2 cellular contexts compared by ENCODE assay signal in the genomic region with DNA sequence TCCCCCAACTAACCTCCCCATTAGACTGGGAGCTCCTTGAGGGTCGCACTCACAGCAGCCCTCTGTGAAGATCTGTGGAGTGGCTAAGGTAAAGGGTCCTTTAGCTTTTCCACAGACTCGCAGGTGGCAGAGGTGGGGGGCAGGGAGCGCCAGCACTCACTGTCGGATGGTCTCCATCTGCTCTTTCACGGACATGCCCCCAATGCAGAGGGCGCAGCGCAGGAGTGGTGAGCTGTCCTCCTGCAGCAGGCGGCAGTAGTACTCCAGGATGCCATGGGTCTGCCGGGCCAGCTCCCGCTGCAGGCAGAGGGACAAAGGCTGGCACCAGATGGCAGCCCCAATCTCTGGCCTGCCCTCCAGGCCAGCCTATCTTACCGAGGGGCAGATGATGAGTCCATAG.
TF ChIP-seq lines count a peak whose summit lies in the region.

No MANE protein-coding gene starts in this region.

TF ChIP-seq in H1, 55 proteins besides CTCF, POLR2A, EP300 and RAD21:
- TF ChIP-seq CHD2 (IDR thresholded peaks at IDR 0.05; ENCODE audit: low read length) = no peak
- no peak for TF ChIP-seq TEAD4 (IDR thresholded peaks at IDR 0.05; ENCODE audit: low read depth, low read length)
- no peak for TF ChIP-seq FOSL1 (IDR thresholded peaks at IDR 0.05; ENCODE audit: insufficient read depth, low read depth, low read length)
- no peak for TF ChIP-seq YY1 (IDR thresholded peaks at IDR 0.05; ENCODE audit: low read depth, low read length)
- TF ChIP-seq, protein P1, sequence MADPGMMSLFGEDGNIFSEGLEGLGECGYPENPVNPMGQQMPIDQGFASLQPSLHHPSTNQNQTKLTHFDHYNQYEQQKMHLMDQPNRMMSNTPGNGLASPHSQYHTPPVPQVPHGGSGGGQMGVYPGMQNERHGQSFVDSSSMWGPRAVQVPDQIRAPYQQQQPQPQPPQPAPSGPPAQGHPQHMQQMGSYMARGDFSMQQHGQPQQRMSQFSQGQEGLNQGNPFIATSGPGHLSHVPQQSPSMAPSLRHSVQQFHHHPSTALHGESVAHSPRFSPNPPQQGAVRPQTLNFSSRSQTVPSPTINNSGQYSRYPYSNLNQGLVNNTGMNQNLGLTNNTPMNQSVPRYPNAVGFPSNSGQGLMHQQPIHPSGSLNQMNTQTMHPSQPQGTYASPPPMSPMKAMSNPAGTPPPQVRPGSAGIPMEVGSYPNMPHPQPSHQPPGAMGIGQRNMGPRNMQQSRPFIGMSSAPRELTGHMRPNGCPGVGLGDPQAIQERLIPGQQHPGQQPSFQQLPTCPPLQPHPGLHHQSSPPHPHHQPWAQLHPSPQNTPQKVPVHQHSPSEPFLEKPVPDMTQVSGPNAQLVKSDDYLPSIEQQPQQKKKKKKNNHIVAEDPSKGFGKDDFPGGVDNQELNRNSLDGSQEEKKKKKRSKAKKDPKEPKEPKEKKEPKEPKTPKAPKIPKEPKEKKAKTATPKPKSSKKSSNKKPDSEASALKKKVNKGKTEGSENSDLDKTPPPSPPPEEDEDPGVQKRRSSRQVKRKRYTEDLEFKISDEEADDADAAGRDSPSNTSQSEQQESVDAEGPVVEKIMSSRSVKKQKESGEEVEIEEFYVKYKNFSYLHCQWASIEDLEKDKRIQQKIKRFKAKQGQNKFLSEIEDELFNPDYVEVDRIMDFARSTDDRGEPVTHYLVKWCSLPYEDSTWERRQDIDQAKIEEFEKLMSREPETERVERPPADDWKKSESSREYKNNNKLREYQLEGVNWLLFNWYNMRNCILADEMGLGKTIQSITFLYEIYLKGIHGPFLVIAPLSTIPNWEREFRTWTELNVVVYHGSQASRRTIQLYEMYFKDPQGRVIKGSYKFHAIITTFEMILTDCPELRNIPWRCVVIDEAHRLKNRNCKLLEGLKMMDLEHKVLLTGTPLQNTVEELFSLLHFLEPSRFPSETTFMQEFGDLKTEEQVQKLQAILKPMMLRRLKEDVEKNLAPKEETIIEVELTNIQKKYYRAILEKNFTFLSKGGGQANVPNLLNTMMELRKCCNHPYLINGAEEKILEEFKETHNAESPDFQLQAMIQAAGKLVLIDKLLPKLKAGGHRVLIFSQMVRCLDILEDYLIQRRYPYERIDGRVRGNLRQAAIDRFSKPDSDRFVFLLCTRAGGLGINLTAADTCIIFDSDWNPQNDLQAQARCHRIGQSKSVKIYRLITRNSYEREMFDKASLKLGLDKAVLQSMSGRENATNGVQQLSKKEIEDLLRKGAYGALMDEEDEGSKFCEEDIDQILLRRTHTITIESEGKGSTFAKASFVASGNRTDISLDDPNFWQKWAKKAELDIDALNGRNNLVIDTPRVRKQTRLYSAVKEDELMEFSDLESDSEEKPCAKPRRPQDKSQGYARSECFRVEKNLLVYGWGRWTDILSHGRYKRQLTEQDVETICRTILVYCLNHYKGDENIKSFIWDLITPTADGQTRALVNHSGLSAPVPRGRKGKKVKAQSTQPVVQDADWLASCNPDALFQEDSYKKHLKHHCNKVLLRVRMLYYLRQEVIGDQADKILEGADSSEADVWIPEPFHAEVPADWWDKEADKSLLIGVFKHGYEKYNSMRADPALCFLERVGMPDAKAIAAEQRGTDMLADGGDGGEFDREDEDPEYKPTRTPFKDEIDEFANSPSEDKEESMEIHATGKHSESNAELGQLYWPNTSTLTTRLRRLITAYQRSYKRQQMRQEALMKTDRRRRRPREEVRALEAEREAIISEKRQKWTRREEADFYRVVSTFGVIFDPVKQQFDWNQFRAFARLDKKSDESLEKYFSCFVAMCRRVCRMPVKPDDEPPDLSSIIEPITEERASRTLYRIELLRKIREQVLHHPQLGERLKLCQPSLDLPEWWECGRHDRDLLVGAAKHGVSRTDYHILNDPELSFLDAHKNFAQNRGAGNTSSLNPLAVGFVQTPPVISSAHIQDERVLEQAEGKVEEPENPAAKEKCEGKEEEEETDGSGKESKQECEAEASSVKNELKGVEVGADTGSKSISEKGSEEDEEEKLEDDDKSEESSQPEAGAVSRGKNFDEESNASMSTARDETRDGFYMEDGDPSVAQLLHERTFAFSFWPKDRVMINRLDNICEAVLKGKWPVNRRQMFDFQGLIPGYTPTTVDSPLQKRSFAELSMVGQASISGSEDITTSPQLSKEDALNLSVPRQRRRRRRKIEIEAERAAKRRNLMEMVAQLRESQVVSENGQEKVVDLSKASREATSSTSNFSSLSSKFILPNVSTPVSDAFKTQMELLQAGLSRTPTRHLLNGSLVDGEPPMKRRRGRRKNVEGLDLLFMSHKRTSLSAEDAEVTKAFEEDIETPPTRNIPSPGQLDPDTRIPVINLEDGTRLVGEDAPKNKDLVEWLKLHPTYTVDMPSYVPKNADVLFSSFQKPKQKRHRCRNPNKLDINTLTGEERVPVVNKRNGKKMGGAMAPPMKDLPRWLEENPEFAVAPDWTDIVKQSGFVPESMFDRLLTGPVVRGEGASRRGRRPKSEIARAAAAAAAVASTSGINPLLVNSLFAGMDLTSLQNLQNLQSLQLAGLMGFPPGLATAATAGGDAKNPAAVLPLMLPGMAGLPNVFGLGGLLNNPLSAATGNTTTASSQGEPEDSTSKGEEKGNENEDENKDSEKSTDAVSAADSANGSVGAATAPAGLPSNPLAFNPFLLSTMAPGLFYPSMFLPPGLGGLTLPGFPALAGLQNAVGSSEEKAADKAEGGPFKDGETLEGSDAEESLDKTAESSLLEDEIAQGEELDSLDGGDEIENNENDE (IDR thresholded peaks at IDR 0.05; ENCODE audit: insufficient replicate concordance, low read length) = no peak
- TF ChIP-seq, protein P2, sequence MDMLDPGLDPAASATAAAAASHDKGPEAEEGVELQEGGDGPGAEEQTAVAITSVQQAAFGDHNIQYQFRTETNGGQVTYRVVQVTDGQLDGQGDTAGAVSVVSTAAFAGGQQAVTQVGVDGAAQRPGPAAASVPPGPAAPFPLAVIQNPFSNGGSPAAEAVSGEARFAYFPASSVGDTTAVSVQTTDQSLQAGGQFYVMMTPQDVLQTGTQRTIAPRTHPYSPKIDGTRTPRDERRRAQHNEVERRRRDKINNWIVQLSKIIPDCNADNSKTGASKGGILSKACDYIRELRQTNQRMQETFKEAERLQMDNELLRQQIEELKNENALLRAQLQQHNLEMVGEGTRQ (IDR thresholded peaks at IDR 0.05; ENCODE audit: low read length) = no peak
- no peak for TF ChIP-seq RFX5 (IDR thresholded peaks at IDR 0.05; ENCODE audit: borderline replicate concordance, low read depth, low read length)
- TF ChIP-seq, protein P3, sequence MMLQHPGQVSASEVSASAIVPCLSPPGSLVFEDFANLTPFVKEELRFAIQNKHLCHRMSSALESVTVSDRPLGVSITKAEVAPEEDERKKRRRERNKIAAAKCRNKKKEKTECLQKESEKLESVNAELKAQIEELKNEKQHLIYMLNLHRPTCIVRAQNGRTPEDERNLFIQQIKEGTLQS (IDR thresholded peaks at IDR 0.05; ENCODE audit: insufficient read depth, low read depth, low read length) = no peak
- no peak for TF ChIP-seq BRCA1 (IDR thresholded peaks at IDR 0.05; ENCODE audit: low read depth, low read length)
- no peak for TF ChIP-seq EZH2 (IDR thresholded peaks at IDR 0.05; ENCODE audit: low read depth, low read length, severe bottlenecking)
- TF ChIP-seq SUZ12 (IDR thresholded peaks at IDR 0.05; ENCODE audit: low read length) = no peak
TF ChIP-seq in H1: peak in this region for 0.

TF ChIP-seq in SK-N-SH treated with all-trans-retinoic acid at 6 μM for 48 hours, 23 proteins besides CTCF, POLR2A, EP300 and RAD21:
- TF ChIP-seq, protein P4, sequence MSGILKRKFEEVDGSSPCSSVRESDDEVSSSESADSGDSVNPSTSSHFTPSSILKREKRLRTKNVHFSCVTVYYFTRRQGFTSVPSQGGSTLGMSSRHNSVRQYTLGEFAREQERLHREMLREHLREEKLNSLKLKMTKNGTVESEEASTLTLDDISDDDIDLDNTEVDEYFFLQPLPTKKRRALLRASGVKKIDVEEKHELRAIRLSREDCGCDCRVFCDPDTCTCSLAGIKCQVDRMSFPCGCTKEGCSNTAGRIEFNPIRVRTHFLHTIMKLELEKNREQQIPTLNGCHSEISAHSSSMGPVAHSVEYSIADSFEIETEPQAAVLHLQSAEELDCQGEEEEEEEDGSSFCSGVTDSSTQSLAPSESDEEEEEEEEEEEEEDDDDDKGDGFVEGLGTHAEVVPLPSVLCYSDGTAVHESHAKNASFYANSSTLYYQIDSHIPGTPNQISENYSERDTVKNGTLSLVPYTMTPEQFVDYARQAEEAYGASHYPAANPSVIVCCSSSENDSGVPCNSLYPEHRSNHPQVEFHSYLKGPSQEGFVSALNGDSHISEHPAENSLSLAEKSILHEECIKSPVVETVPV (CRISPR knock-in tag; IDR thresholded peaks at IDR 0.05) = no peak
- TF ChIP-seq ARNTL (CRISPR knock-in tag; IDR thresholded peaks at IDR 0.05; ENCODE audit: borderline replicate concordance, low read depth) = no peak
- no peak for TF ChIP-seq TCF4 (CRISPR knock-in tag; IDR thresholded peaks at IDR 0.05; ENCODE audit: borderline replicate concordance)
- TF ChIP-seq ZNF70 (CRISPR knock-in tag; IDR thresholded peaks at IDR 0.05) = no peak
- no peak for TF ChIP-seq ESRRG (CRISPR knock-in tag; IDR thresholded peaks at IDR 0.05)
- TF ChIP-seq GLIS3 (CRISPR knock-in tag; IDR thresholded peaks at IDR 0.05) = no peak
- no peak for TF ChIP-seq ZFP3 (CRISPR knock-in tag; IDR thresholded peaks at IDR 0.05)
- no peak for TF ChIP-seq OSR1 (CRISPR knock-in tag; IDR thresholded peaks at IDR 0.05)
- TF ChIP-seq, protein P5, sequence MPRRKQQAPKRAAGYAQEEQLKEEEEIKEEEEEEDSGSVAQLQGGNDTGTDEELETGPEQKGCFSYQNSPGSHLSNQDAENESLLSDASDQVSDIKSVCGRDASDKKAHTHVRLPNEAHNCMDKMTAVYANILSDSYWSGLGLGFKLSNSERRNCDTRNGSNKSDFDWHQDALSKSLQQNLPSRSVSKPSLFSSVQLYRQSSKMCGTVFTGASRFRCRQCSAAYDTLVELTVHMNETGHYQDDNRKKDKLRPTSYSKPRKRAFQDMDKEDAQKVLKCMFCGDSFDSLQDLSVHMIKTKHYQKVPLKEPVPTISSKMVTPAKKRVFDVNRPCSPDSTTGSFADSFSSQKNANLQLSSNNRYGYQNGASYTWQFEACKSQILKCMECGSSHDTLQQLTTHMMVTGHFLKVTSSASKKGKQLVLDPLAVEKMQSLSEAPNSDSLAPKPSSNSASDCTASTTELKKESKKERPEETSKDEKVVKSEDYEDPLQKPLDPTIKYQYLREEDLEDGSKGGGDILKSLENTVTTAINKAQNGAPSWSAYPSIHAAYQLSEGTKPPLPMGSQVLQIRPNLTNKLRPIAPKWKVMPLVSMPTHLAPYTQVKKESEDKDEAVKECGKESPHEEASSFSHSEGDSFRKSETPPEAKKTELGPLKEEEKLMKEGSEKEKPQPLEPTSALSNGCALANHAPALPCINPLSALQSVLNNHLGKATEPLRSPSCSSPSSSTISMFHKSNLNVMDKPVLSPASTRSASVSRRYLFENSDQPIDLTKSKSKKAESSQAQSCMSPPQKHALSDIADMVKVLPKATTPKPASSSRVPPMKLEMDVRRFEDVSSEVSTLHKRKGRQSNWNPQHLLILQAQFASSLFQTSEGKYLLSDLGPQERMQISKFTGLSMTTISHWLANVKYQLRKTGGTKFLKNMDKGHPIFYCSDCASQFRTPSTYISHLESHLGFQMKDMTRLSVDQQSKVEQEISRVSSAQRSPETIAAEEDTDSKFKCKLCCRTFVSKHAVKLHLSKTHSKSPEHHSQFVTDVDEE (CRISPR knock-in tag; IDR thresholded peaks at IDR 0.05) = no peak
- TF ChIP-seq ZC3H10 (CRISPR knock-in tag; IDR thresholded peaks at IDR 0.05) = no peak
- no peak for TF ChIP-seq PPARA (CRISPR knock-in tag; IDR thresholded peaks at IDR 0.05; ENCODE audit: borderline replicate concordance)
- TF ChIP-seq RARB (CRISPR knock-in tag; IDR thresholded peaks at IDR 0.05) = no peak
- no peak for TF ChIP-seq CSDC2 (CRISPR knock-in tag; IDR thresholded peaks at IDR 0.05)
- no peak for TF ChIP-seq ZNF8 (CRISPR knock-in tag; IDR thresholded peaks at IDR 0.05)
- no peak for TF ChIP-seq ISL1 (CRISPR knock-in tag; IDR thresholded peaks at IDR 0.05)
- no peak for TF ChIP-seq TOX (CRISPR knock-in tag; IDR thresholded peaks at IDR 0.05; ENCODE audit: borderline replicate concordance)
- TF ChIP-seq SNAI2 (CRISPR knock-in tag; IDR thresholded peaks at IDR 0.05) = no peak
